In the genomic region with DNA sequence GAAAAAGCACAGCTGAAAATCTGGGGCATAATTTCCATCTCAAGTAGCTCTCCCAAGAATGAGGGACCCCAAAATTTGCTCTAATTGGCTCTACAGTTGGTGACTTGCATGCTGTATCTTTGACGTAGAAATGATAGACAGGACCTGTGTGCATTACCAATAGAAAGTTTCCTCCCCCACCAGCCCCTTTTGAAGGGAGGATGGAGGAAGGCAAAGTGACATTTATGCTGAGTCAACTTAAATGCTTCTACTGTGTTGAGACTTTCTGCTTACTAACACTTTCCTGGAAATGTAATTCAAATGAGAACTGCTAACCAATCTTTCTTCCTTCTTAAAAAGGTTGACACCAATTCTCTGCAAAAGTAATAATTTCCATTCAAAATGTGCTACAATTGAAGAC, we compare ENCODE assay signal across 1 cellular context.
TF ChIP-seq lines count a peak whose summit lies in the region.

No MANE protein-coding gene starts in this region.

TF ChIP-seq in K562, 482 proteins besides CTCF, POLR2A, EP300 and RAD21 (continued from another document):
- TF ChIP-seq, protein P1, sequence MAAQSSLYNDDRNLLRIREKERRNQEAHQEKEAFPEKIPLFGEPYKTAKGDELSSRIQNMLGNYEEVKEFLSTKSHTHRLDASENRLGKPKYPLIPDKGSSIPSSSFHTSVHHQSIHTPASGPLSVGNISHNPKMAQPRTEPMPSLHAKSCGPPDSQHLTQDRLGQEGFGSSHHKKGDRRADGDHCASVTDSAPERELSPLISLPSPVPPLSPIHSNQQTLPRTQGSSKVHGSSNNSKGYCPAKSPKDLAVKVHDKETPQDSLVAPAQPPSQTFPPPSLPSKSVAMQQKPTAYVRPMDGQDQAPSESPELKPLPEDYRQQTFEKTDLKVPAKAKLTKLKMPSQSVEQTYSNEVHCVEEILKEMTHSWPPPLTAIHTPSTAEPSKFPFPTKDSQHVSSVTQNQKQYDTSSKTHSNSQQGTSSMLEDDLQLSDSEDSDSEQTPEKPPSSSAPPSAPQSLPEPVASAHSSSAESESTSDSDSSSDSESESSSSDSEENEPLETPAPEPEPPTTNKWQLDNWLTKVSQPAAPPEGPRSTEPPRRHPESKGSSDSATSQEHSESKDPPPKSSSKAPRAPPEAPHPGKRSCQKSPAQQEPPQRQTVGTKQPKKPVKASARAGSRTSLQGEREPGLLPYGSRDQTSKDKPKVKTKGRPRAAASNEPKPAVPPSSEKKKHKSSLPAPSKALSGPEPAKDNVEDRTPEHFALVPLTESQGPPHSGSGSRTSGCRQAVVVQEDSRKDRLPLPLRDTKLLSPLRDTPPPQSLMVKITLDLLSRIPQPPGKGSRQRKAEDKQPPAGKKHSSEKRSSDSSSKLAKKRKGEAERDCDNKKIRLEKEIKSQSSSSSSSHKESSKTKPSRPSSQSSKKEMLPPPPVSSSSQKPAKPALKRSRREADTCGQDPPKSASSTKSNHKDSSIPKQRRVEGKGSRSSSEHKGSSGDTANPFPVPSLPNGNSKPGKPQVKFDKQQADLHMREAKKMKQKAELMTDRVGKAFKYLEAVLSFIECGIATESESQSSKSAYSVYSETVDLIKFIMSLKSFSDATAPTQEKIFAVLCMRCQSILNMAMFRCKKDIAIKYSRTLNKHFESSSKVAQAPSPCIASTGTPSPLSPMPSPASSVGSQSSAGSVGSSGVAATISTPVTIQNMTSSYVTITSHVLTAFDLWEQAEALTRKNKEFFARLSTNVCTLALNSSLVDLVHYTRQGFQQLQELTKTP (IDR thresholded peaks at IDR 0.05; ENCODE audit: low read depth in 1 of 2, partially characterized antibody in 2 of 2) = no peak
- no peak for TF ChIP-seq TAL1 (IDR thresholded peaks at IDR 0.05)
- TF ChIP-seq STAG1 (CRISPR knock-in tag; IDR thresholded peaks at IDR 0.05; ENCODE audit: borderline replicate concordance) = no peak
- TF ChIP-seq, protein P2, sequence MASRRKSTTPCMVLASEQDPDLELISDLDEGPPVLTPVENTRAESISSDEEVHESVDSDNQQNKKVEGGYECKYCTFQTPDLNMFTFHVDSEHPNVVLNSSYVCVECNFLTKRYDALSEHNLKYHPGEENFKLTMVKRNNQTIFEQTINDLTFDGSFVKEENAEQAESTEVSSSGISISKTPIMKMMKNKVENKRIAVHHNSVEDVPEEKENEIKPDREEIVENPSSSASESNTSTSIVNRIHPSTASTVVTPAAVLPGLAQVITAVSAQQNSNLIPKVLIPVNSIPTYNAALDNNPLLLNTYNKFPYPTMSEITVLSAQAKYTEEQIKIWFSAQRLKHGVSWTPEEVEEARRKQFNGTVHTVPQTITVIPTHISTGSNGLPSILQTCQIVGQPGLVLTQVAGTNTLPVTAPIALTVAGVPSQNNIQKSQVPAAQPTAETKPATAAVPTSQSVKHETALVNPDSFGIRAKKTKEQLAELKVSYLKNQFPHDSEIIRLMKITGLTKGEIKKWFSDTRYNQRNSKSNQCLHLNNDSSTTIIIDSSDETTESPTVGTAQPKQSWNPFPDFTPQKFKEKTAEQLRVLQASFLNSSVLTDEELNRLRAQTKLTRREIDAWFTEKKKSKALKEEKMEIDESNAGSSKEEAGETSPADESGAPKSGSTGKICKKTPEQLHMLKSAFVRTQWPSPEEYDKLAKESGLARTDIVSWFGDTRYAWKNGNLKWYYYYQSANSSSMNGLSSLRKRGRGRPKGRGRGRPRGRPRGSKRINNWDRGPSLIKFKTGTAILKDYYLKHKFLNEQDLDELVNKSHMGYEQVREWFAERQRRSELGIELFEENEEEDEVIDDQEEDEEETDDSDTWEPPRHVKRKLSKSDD (conservative IDR thresholded peaks at IDR 0.05; ENCODE audit: low read length) = no peak
- TF ChIP-seq C11orf30 (IDR thresholded peaks at IDR 0.05; ENCODE audit: low read depth) = peak; percentile 99
- TF ChIP-seq THRAP3 (IDR thresholded peaks at IDR 0.05; ENCODE audit: borderline replicate concordance) = no peak
- no peak for TF ChIP-seq NR1H2 (CRISPR knock-in tag; IDR thresholded peaks at IDR 0.05)
- TF ChIP-seq CXXC5 (CRISPR knock-in tag; IDR thresholded peaks at IDR 0.05) = no peak
- TF ChIP-seq, protein P3, sequence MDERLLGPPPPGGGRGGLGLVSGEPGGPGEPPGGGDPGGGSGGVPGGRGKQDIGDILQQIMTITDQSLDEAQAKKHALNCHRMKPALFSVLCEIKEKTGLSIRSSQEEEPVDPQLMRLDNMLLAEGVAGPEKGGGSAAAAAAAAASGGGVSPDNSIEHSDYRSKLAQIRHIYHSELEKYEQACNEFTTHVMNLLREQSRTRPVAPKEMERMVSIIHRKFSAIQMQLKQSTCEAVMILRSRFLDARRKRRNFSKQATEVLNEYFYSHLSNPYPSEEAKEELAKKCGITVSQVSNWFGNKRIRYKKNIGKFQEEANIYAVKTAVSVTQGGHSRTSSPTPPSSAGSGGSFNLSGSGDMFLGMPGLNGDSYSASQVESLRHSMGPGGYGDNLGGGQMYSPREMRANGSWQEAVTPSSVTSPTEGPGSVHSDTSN (CRISPR knock-in tag; IDR thresholded peaks at IDR 0.05; ENCODE audit: low read depth) = no peak
- TF ChIP-seq, protein P3 (tag; conservative IDR thresholded peaks at IDR 0.05; ENCODE audit: low read depth) = peak; percentile 60
- TF ChIP-seq STAT5A (IDR thresholded peaks at IDR 0.05; ENCODE audit: borderline replicate concordance, low read length) = 0 out of 2 replicates have a peak, but pooled peaks have one; percentile 16
- TF ChIP-seq ZNF133 (CRISPR knock-in tag; IDR thresholded peaks at IDR 0.05) = no peak
- TF ChIP-seq BACH1 (tag; IDR thresholded peaks at IDR 0.05) = peak; percentile 95
- TF ChIP-seq ZNF146 (CRISPR knock-in tag; IDR thresholded peaks at IDR 0.05; ENCODE audit: unreplicated experiment) = no peak
- TF ChIP-seq DPF2 (IDR thresholded peaks at IDR 0.05) = 0 out of 2 replicates have a peak, but pooled peaks have one; percentile 21
- TF ChIP-seq MAFG (tag; conservative IDR thresholded peaks at IDR 0.05) = peak; percentile 96
- no peak for TF ChIP-seq LARP7 (IDR thresholded peaks at IDR 0.05)
- peak; percentile 99 for TF ChIP-seq MAFK (IDR thresholded peaks at IDR 0.05; ENCODE audit: low read length)
- peak; percentile 100 for TF ChIP-seq ZNF316 (IDR thresholded peaks at IDR 0.05)
- TF ChIP-seq MAFF (IDR thresholded peaks at IDR 0.05; ENCODE audit: low read length) = peak; percentile 99
